ENCODE assay signal across 8 cellular contexts in genomic region chr9:95268681-95269080, GRCh38. TPM values are rescaled to one million over a fixed set of nuclear protein-coding genes. Genes with fewer than 3 reads are reported as not detected.
DNase-seq lines count a peak whose midpoint lies in the region; ATAC-seq and TF ChIP-seq lines count a peak whose summit lies in the region.

No MANE protein-coding gene starts in this region.

- TF ChIP-seq POLR2A in HCT116 (IDR thresholded peaks at IDR 0.05; ENCODE audit: borderline replicate concordance, extremely low read depth, insufficient read depth, insufficient read length): no peak

- H3K18ac ChIP-seq in trophoblast cell (ENCODE audit: low read length): no peak overlapping the region

- BruUV-seq in HCT116 (replicated peaks; lab: Mats Ljungman, UMichigan): no TSS peak

- no peaks in the 10 kb centered on the region for H4K20me1 ChIP-seq in HCT116 (ENCODE audit: insufficient read depth)

- H2AFZ ChIP-seq in HCT116 (ENCODE audit: low read depth, low read length, poor library complexity, severe bottlenecking) (no peak overlapping the region), trophoblast cell (ENCODE audit: insufficient read depth, low read length, poor library complexity) (no peak overlapping the region)

- peak; percentile 23 to 30 (median 25); a peak in 4 of 6 replicates for TF ChIP-seq CTCF in HCT116 (IDR thresholded peaks at IDR 0.05 in 2 of 3, conservative IDR thresholded peaks at IDR 0.05 in 1 of 3; ENCODE audit: borderline replicate concordance in 1 of 3, insufficient read depth in 1 of 3, low read depth in 2 of 3, low read length in 2 of 3)

- no peak overlapping the region for H4K12ac ChIP-seq in trophoblast cell (ENCODE audit: low read depth, low read length)

- H3K4me1 ChIP-seq in HCT116 (ENCODE audit: control insufficient read depth in 1 of 2, insufficient read depth in 2 of 2, low read length in 2 of 2): no peaks in the 10 kb centered on the region
- H3K4me1 ChIP-seq in trophoblast cell (ENCODE audit: control insufficient read depth in 1 of 2, insufficient read depth in 2 of 2, low read length in 2 of 2): peaks cover 0 to 5% of the 10 kb centered on the region in 2 experiments

- CTCF ChIA-PET in HCT116 (lab: Charles Lee): interaction anchor here (1.2 to 1.7 kb wide), 3 partner anchors 101 to 141 kb away, joined by 4 to 8 read pairs (median 5); no protein-coding TSS in a partner anchor

- no peaks in the 10 kb centered on the region for H3K9me2 ChIP-seq in HCT116 (ENCODE audit: insufficient read depth)

- no peak overlapping the region for H2BK120ac ChIP-seq in trophoblast cell (ENCODE audit: insufficient read depth, low read length, poor library complexity)

- no peak overlapping the region for H3K14ac ChIP-seq in trophoblast cell (ENCODE audit: low read length)

- no peaks in the 10 kb centered on the region for H3K79me1 ChIP-seq in trophoblast cell (ENCODE audit: low read length)

- POLR2A ChIA-PET in HCT116 (lab: Charles Lee): no interaction called here

- ATAC-seq in HCT116: peak; percentile 76
- peak; percentile 49 for ATAC-seq in esophagus mucosa
- no peak for ATAC-seq in HG03342 (IDR thresholded peaks at IDR 0.05; ENCODE audit: unreplicated experiment)
- no peak for ATAC-seq in GM18498 (IDR thresholded peaks at IDR 0.05; ENCODE audit: unreplicated experiment)
- no peak for ATAC-seq in GM19035 (IDR thresholded peaks at IDR 0.05; ENCODE audit: unreplicated experiment)

- H3K4me3 ChIP-seq in HCT116 (replicated peaks in 1 of 2; ENCODE audit: low read depth in 1 of 2, low read length in 2 of 2) (no peak overlapping the region), trophoblast cell (ENCODE audit: low read depth, low read length) (no peak overlapping the region)

- no peak overlapping the region for H3K9ac ChIP-seq in HCT116 (ENCODE audit: low read length)
- H3K9ac ChIP-seq in trophoblast cell (ENCODE audit: low read length): no peak overlapping the region

- H3K27ac ChIP-seq in HCT116 (ENCODE audit: low read depth, low read length) (no peak overlapping the region), trophoblast cell (ENCODE audit: low read depth, low read length) (no peak overlapping the region)

- no peak overlapping the region for H4K8ac ChIP-seq in trophoblast cell (ENCODE audit: low read depth, low read length)

- H4K91ac ChIP-seq in trophoblast cell (ENCODE audit: low read depth, low read length): no peak overlapping the region

- TF ChIP-seq RAD21 in HCT116 (IDR thresholded peaks at IDR 0.05; ENCODE audit: low read depth): peak; percentile 48

- DNase-seq in COLO668 (lab: John Stamatoyannopoulos, UW; ENCODE audit: unreplicated experiment) (peak; percentile 82), HCT116 (ENCODE audit: low read depth, low spot score) (peak; percentile 10), NCI-H748 treated with DMSO at 0.1 percent for 48 hours (lab: John Stamatoyannopoulos, UW) (peak; percentile 10), trophoblast cell (peak; percentile 2 to 3)

- no peaks in the 10 kb centered on the region; the same call in 1 of the 2 replicates for H3K79me2 ChIP-seq in HCT116 (ENCODE audit: insufficient read depth, low read length)
- H3K79me2 ChIP-seq in trophoblast cell (ENCODE audit: control insufficient read depth, insufficient read depth, low read length, poor library complexity): no peaks in the 10 kb centered on the region

- RAD21 ChIA-PET in HCT116 (lab: Charles Lee; ENCODE audit: low non-redundant PET in 1 of 2, low total read pairs in 2 of 2, uncharacterized antibody in 2 of 2, unreplicated experiment in 2 of 2): no interaction called here

- H3K9me3 ChIP-seq in HCT116 (ENCODE audit: control insufficient read depth in 1 of 2, insufficient read depth in 1 of 2, low read depth in 1 of 2, low read length in 2 of 2): no peaks in the 10 kb centered on the region
- H3K9me3 ChIP-seq in trophoblast cell (ENCODE audit: insufficient read depth, low read depth, low read length): no peaks in the 10 kb centered on the region

- H3K4me2 ChIP-seq in HCT116 (ENCODE audit: low read length) (no peak overlapping the region), trophoblast cell (ENCODE audit: low read length) (no peak overlapping the region)

- no peaks in the 10 kb centered on the region for H3K27me3 ChIP-seq in HCT116 (ENCODE audit: insufficient read depth, low read length)
- no peaks in the 10 kb centered on the region for H3K27me3 ChIP-seq in trophoblast cell (ENCODE audit: insufficient read depth, low read length)

- H2AK5ac ChIP-seq in trophoblast cell (ENCODE audit: low read length): no peak overlapping the region

- H2BK5ac ChIP-seq in trophoblast cell (ENCODE audit: low read depth, low read length, poor library complexity): no peak overlapping the region

- H2BK12ac ChIP-seq in trophoblast cell (ENCODE audit: low read length): no peak overlapping the region

- H3K36me3 ChIP-seq in HCT116 (ENCODE audit: control insufficient read depth in 1 of 2, insufficient read depth in 2 of 2, low read length in 2 of 2): no peaks in the 10 kb centered on the region
- no peaks in the 10 kb centered on the region for H3K36me3 ChIP-seq in trophoblast cell (ENCODE audit: control insufficient read depth in 1 of 2, insufficient read depth in 2 of 2, low read length in 2 of 2)

- H3K4ac ChIP-seq in trophoblast cell (ENCODE audit: low read depth, low read length): no peak overlapping the region

- WGBS in trophoblast cell (ENCODE audit: extremely low coverage, insufficient coverage, insufficient read length): no CpG with 5 or more reads among the region's 2 CpGs

- H3K23ac ChIP-seq in trophoblast cell (ENCODE audit: low read length): no peak overlapping the region

- intact Hi-C loops in HCT116 (cut with micrococcal nuclease): no loop called here

TF ChIP-seq in HCT116, 20 proteins besides CTCF, POLR2A, EP300 and RAD21 (continues in another document):
- TF ChIP-seq FOSL1 (IDR thresholded peaks at IDR 0.05; ENCODE audit: low read depth) (no peak), ZNF274 (IDR thresholded peaks at IDR 0.05; ENCODE audit: low read depth, low read length) (no peak), EZH2 (IDR thresholded peaks at IDR 0.05) (no peak), CEBPB (IDR thresholded peaks at IDR 0.05; ENCODE audit: low read depth) (no peak), ELF1 (IDR thresholded peaks at IDR 0.05; ENCODE audit: borderline replicate concordance, low read depth) (no peak), REST (IDR thresholded peaks at IDR 0.05; ENCODE audit: low read depth) (no peak), TCF7L2 (IDR thresholded peaks at IDR 0.05; ENCODE audit: borderline replicate concordance, extremely low read depth, insufficient read depth, insufficient read length) (no peak), CBX3 (IDR thresholded peaks at IDR 0.05; ENCODE audit: low read depth) (no peak), EZH2phosphoT487 (IDR thresholded peaks at IDR 0.05; ENCODE audit: borderline replicate concordance) (no peak), ZFX (IDR thresholded peaks at IDR 0.05) (no peak), ATF3 (IDR thresholded peaks at IDR 0.05) (no peak), MAX (IDR thresholded peaks at IDR 0.05) (no peak), SIN3A (IDR thresholded peaks at IDR 0.05; ENCODE audit: low read depth) (no peak)
- TF ChIP-seq, protein P1, sequence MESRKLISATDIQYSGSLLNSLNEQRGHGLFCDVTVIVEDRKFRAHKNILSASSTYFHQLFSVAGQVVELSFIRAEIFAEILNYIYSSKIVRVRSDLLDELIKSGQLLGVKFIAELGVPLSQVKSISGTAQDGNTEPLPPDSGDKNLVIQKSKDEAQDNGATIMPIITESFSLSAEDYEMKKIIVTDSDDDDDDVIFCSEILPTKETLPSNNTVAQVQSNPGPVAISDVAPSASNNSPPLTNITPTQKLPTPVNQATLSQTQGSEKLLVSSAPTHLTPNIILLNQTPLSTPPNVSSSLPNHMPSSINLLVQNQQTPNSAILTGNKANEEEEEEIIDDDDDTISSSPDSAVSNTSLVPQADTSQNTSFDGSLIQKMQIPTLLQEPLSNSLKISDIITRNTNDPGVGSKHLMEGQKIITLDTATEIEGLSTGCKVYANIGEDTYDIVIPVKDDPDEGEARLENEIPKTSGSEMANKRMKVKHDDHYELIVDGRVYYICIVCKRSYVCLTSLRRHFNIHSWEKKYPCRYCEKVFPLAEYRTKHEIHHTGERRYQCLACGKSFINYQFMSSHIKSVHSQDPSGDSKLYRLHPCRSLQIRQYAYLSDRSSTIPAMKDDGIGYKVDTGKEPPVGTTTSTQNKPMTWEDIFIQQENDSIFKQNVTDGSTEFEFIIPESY (IDR thresholded peaks at IDR 0.05; ENCODE audit: extremely low read depth, insufficient replicate concordance, low read length): no peak

RNA-seq across cellular contexts. Expression of gene FANCC, which starts 48.8 kb away (rescaled TPM):
- total RNA-seq in HCT116 (2021; ENCODE audit: unreplicated experiment): 19.4 TPM
- 7.0 and 9.4 TPM in 2 replicates for polyA plus RNA-seq in HCT116 (2012)
- total RNA-seq in esophagus mucosa: 5.2 TPM
- polyA plus RNA-seq in trophoblast cell (2013): 5.3 and 5.8 TPM in 2 replicates

Comparison
In these comparisons a context has a peak if more than half of its experiments do, and no peak if none do; other contexts are left out.
1. DNase-seq: peak in every context shown above with its lines; median percentile 82 in COLO668; 10 in HCT116; 10 in NCI-H748 treated with DMSO at 0.1 percent for 48 hours; 2 in trophoblast cell.
2. ATAC-seq: peak in HCT116 (single experiment) and esophagus mucosa (single experiment); none in HG03342 (single experiment), GM18498 (single experiment) and GM19035 (single experiment).